19 cellular contexts compared by ENCODE assay signal in the genomic region with DNA sequence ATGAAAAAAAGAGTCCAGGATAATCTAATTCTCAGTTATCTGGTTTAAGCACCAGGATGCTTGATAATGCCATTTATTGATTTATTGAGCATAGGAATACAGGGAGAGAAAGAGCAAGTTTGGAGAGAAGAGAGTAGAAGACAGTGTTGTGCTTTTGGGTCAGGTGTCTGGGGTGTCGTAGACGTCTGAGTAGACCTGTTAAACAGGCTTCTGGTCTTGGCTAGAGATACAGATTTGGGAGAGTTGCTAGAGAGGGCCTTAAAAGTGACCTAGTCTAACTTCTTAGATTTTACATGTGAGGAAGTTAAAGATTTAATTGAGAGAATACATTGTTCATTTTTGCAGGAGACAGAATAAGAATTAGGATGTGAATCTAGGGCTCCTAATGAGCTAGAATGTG.
"Had no signal": no experiment of that assay in that cellular context is flagged by ENCODE, and none has a peak within 500 bp of the region (broad histone marks: within the 10 kb centered on the region; RNA-seq: fewer than 3 reads in every experiment).

No MANE protein-coding gene starts in this region.

- H3K27me3 Mint-ChIP-seq: stimulated activated naive CD8-positive, alpha-beta T cell treated with anti-CD3 and anti-CD28 coated beads, Interleukin-15, Interleukin-2, amounts not matched to agents 100 ng/mL and 50 ng/mL, for 24 hours had no signal

- H3K36me3 Mint-ChIP-seq: WTC11 had no signal

- H3K27me3 ChIP-seq: colonic mucosa, right lobe of liver, thyroid gland, upper lobe of right lung had no signal

- H3K27ac ChIP-seq: colonic mucosa, right lobe of liver, thyroid gland, upper lobe of right lung had no signal

- H3K4me3 ChIP-seq: colonic mucosa, right lobe of liver, skin epidermis, thyroid gland, upper lobe of right lung had no signal

- H3K9me3 Mint-ChIP-seq: activated naive CD4-positive, alpha-beta T cell treated with anti-CD3 and anti-CD28 coated beads, Interleukin-2, amount 50 U/mL, for 72 hours; stimulated activated naive CD8-positive, alpha-beta T cell treated with anti-CD3 and anti-CD28 coated beads, Interleukin-15, Interleukin-2, amounts not matched to agents 100 ng/mL and 50 ng/mL, for 24 hours; T-helper 2 cell treated with Interferon-gamma antibody and Interleukin-4, amounts not matched to agents 5 μg/mL and 100 μg/mL, for 36 hours; WTC11 had no signal

- H3K4me3 Mint-ChIP-seq: endodermal cell; stimulated activated naive CD8-positive, alpha-beta T cell treated with anti-CD3 and anti-CD28 coated beads, Interleukin-15, Interleukin-2, amounts not matched to agents 100 ng/mL and 50 ng/mL, for 24 hours; T-helper 2 cell treated with Interferon-gamma antibody and Interleukin-4, amounts not matched to agents 5 μg/mL and 100 μg/mL, for 36 hours; WTC11 had no signal

- H3K36me3 ChIP-seq: colonic mucosa, right lobe of liver, thyroid gland, upper lobe of right lung had no signal

- H3K27ac Mint-ChIP-seq: endodermal cell; stimulated activated naive CD8-positive, alpha-beta T cell treated with anti-CD3 and anti-CD28 coated beads, Interleukin-15, Interleukin-2, amounts not matched to agents 100 ng/mL and 50 ng/mL, for 24 hours; T-helper 2 cell treated with Interferon-gamma antibody and Interleukin-4, amounts not matched to agents 5 μg/mL and 100 μg/mL, for 36 hours; WTC11 had no signal

- H3K4me1 ChIP-seq: colonic mucosa, right lobe of liver had no signal

- H3K9me3 ChIP-seq: colonic mucosa, right lobe of liver, thyroid gland, upper lobe of right lung had no signal

- H3K4me1 Mint-ChIP-seq: endodermal cell, WTC11 had no signal

- ATAC-seq: activated naive CD4-positive, alpha-beta T cell treated with anti-CD3 and anti-CD28 coated beads, Interleukin-2, amount 50 U/mL, for 72 hours; left colon; upper lobe of right lung had no signal

- DNase-seq: activated CD4-positive, alpha-beta T cell treated with anti-CD3 and anti-CD28 coated beads, Interleukin-2, amount 50 U/mL, for 4 hours; activated gamma-delta T cell; central memory CD4-positive, alpha-beta T cell; colonic mucosa; endodermal cell; foreskin fibroblast; left colon; mesenchymal stem cell; nucleus accumbens; right lobe of liver; stimulated activated CD4-positive, alpha-beta T cell treated with anti-CD3 and anti-CD28 coated beads, Interleukin-1b, Interleukin-23, amount 100 ng/mL, for 48 hours; substantia nigra; thyroid gland; upper lobe of right lung had no signal
